Comparison of ENCODE assay signal across 22 cellular contexts in genomic region chr2:224479826-224480225, GRCh38.
DNase-seq lines count a peak whose midpoint lies in the region; ATAC-seq and TF ChIP-seq lines count a peak whose summit lies in the region.
"Had no signal": no experiment of that assay in that cellular context is flagged by ENCODE, and none has a peak within 500 bp of the region (broad histone marks: within the 10 kb centered on the region; RNA-seq: fewer than 3 reads in every experiment).

No MANE protein-coding gene starts in this region.

- H3K9me3 ChIP-seq in PC-3 (ENCODE audit: low read length) = no peaks in the 10 kb centered on the region
- H3K9me3 ChIP-seq: SK-N-SH had no signal

- H3K27ac ChIP-seq in PC-3 (ENCODE audit: low read length) = no peak overlapping the region
- H3K27ac ChIP-seq: C4-2B, HL-60 had no signal

- H3K27me3 Mint-ChIP-seq in stimulated activated naive CD8-positive, alpha-beta T cell treated with anti-CD3 and anti-CD28 coated beads, Interleukin-15, amount 100 ng/mL, for 72 hours = no peaks in the 10 kb centered on the region
- H3K27me3 Mint-ChIP-seq in glutamatergic neuron (ENCODE audit: unreplicated experiment) (no peaks in the 10 kb centered on the region), type B pancreatic cell (no peaks in the 10 kb centered on the region)

- POLR2A ChIA-PET in PC-3 (lab: Charles Lee; ENCODE audit: unreplicated experiment) = no interaction called here

- H3K36me3 Mint-ChIP-seq in glutamatergic neuron (ENCODE audit: unreplicated experiment) (no peaks in the 10 kb centered on the region), type B pancreatic cell (peaks cover 34% of the 10 kb centered on the region)

- no peak overlapping the region for H2AFZ ChIP-seq in PC-3 (ENCODE audit: low read length)

- H3K36me3 ChIP-seq in PC-3 (ENCODE audit: low read depth, low read length) = peaks cover 45% of the 10 kb centered on the region

- CTCF ChIA-PET in PC-3 (lab: Charles Lee) = no interaction called here

- no peaks in the 10 kb centered on the region for H3K27me3 ChIP-seq in PC-3 (ENCODE audit: low read length)

- no peaks in the 10 kb centered on the region for H3K4me1 Mint-ChIP-seq in stimulated activated naive CD8-positive, alpha-beta T cell treated with anti-CD3 and anti-CD28 coated beads, Interleukin-15, amount 100 ng/mL, for 72 hours
- H3K4me1 Mint-ChIP-seq in glutamatergic neuron (ENCODE audit: low read depth, unreplicated experiment) (peaks cover 18% of the 10 kb centered on the region), type B pancreatic cell (ENCODE audit: unreplicated experiment) (no peaks in the 10 kb centered on the region)

- H3K9me2 ChIP-seq in PC-3 (replicated peaks; ENCODE audit: low read length) = no peaks in the 10 kb centered on the region
- H3K9me2 ChIP-seq: SK-N-SH had no signal

- H3K9me3 Mint-ChIP-seq in stimulated activated naive CD8-positive, alpha-beta T cell treated with anti-CD3 and anti-CD28 coated beads, Interleukin-15, amount 100 ng/mL, for 72 hours = no peaks in the 10 kb centered on the region
- H3K9me3 Mint-ChIP-seq in glutamatergic neuron (ENCODE audit: unreplicated experiment) = peaks cover 2% of the 10 kb centered on the region
- H3K9me3 Mint-ChIP-seq in type B pancreatic cell = no peaks in the 10 kb centered on the region
- H3K9me3 Mint-ChIP-seq: H9 had no signal

- ATAC-seq in stimulated activated naive CD8-positive, alpha-beta T cell treated with anti-CD3 and anti-CD28 coated beads, Interleukin-15, amount 100 ng/mL, for 72 hours = peak; percentile 50
- no peak for ATAC-seq in stimulated activated naive CD8-positive, alpha-beta T cell treated with anti-CD3 and anti-CD28 coated beads, Interleukin-15, Interleukin-2, amounts not matched to agents 100 U/mL and 50 U/mL, for 24 hours
- ATAC-seq in PC-3 (no peak), HG03039 (IDR thresholded peaks at IDR 0.05; ENCODE audit: unreplicated experiment) (no peak), GM18520 (IDR thresholded peaks at IDR 0.05; ENCODE audit: unreplicated experiment) (no peak)

- H3K4me2 ChIP-seq in PC-3 (ENCODE audit: low read length) = no peak overlapping the region
- H3K4me2 ChIP-seq: SK-N-SH had no signal

- no peak overlapping the region for H3K4me3 ChIP-seq in PC-3 (ENCODE audit: low read length)

- H3F3A ChIP-seq in PC-3 (ENCODE audit: low read length, unreplicated experiment) = no peaks in the 10 kb centered on the region

- intact Hi-C loops in PC-3 (cut with micrococcal nuclease) = loop anchor here (10.0 kb wide), 1 partner anchor 165 kb away; no protein-coding TSS in a partner anchor

- no TSS peak for BruUV-seq in PC-3 (replicated peaks; lab: Mats Ljungman, UMichigan)

- DNase-seq in stimulated activated naive CD8-positive, alpha-beta T cell treated with anti-CD3 and anti-CD28 coated beads, Interleukin-15, amount 100 ng/mL, for 72 hours = no peak
- no peak for DNase-seq in stimulated activated naive CD8-positive, alpha-beta T cell treated with anti-CD3 and anti-CD28 coated beads, Interleukin-15, Interleukin-2, amounts not matched to agents 100 U/mL and 50 U/mL, for 24 hours
- DNase-seq in PC-3 (peak; percentile 38), glutamatergic neuron (no peak), type B pancreatic cell (ENCODE audit: extremely low spot score, unreplicated experiment) (no peak)
- DNase-seq: ACHN; DMS 273 treated with DMSO at 0.1 percent for 48 hours; DND-41; H9; IMR-90; NCI-H1417; NCI-H187; NCI-H2107; NCI-H345; NCI-H69; NK-92 treated with Interleukin-12 subunit alpha and Interleukin-12 subunit beta, amount 100 ng/mL, for 24 hours; SHP77 treated with DMSO at 0.1 percent for 48 hours; SK-N-SH had no signal

- no peak overlapping the region for H3K4me3 Mint-ChIP-seq in stimulated activated naive CD8-positive, alpha-beta T cell treated with anti-CD3 and anti-CD28 coated beads, Interleukin-15, amount 100 ng/mL, for 72 hours
- peak overlapping the region; percentile 13 for H3K4me3 Mint-ChIP-seq in glutamatergic neuron (ENCODE audit: unreplicated experiment)
- H3K4me3 Mint-ChIP-seq in type B pancreatic cell = no peak overlapping the region
- H3K4me3 Mint-ChIP-seq: H9 had no signal

- H3K4me1 ChIP-seq in PC-3 (ENCODE audit: insufficient read depth, low read length) = peaks cover 43% of the 10 kb centered on the region

- no peaks in the 10 kb centered on the region for H4K20me1 ChIP-seq in PC-3 (ENCODE audit: low read length)

- TF ChIP-seq CTCF in PC-3 (conservative IDR thresholded peaks at IDR 0.05; ENCODE audit: low read depth, low read length) (no peak), glutamatergic neuron (IDR thresholded peaks at IDR 0.05; ENCODE audit: partially characterized antibody, unreplicated experiment) (no peak), type B pancreatic cell (conservative IDR thresholded peaks at IDR 0.05) (no peak)

- no peak overlapping the region for H3K9ac ChIP-seq in PC-3 (ENCODE audit: low read length)
- H3K9ac ChIP-seq: SK-N-SH had no signal

- peaks cover 15% of the 10 kb centered on the region for H3K79me2 ChIP-seq in PC-3 (ENCODE audit: low read length)

- no peak overlapping the region for H3K27ac Mint-ChIP-seq in stimulated activated naive CD8-positive, alpha-beta T cell treated with anti-CD3 and anti-CD28 coated beads, Interleukin-15, amount 100 ng/mL, for 72 hours
- H3K27ac Mint-ChIP-seq in glutamatergic neuron (ENCODE audit: unreplicated experiment) (peak overlapping the region; percentile 7), type B pancreatic cell (no peak overlapping the region)
